Comparison of ENCODE assay signal across 1 cellular context in the genomic region with DNA sequence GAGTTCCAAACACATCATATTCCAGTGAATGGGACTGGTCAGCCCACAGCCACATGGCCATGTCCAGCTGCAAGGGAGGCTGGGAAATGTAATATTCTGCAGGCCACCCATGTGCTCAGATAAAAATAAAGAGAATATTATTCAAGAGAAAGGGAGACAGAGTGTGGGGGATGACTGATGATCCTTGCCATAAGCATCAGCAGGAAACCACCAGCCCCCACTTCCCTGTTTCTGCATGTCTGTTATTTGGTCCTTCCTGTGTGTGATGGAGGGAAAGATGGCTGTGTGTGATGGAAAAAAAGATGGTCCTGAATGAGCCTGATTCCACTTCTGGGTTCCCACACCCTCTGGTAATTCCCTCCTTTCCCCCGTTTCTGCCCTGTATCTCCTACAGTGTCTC.
TF ChIP-seq lines count a peak whose summit lies in the region.

No MANE protein-coding gene starts in this region.

TF ChIP-seq in K562, 482 proteins besides CTCF, POLR2A, EP300 and RAD21 (continued from another document):
- TF ChIP-seq SPI1 (IDR thresholded peaks at IDR 0.05; ENCODE audit: borderline replicate concordance, low read depth, low read length), result peak; percentile 25; the same call in 1 of the 2 replicates
